ENCODE assay signal across 29 cellular contexts in genomic region chr6:169274761-169275160, GRCh38. TPM values are rescaled to one million over a fixed set of nuclear protein-coding genes. Genes with fewer than 3 reads are reported as not detected.
DNase-seq lines count a peak whose midpoint lies in the region; ATAC-seq and TF ChIP-seq lines count a peak whose summit lies in the region.
"Had no signal": no experiment of that assay in that cellular context is flagged by ENCODE, and none has a peak within 500 bp of the region (broad histone marks: within the 10 kb centered on the region; RNA-seq: fewer than 3 reads in every experiment).

No MANE protein-coding gene starts in this region.

- H3K79me1 ChIP-seq in neuronal stem cell (ENCODE audit: low read depth, low read length) = peaks cover 2% of the 10 kb centered on the region

- H3K4me3 ChIP-seq in esophagus muscularis mucosa (no peak overlapping the region), neuronal stem cell (ENCODE audit: low read length in 2 of 2) (no peak overlapping the region)
- H3K4me3 ChIP-seq: BLaER1, lower lobe of right lung, right atrium auricular region, SJSA1, spleen had no signal

- H3K36me3 ChIP-seq in esophagus muscularis mucosa (no peaks in the 10 kb centered on the region), neuronal stem cell (replicated peaks in 1 of 2; ENCODE audit: control insufficient read depth in 2 of 2, insufficient read depth in 2 of 2, low read length in 2 of 2) (no peaks in the 10 kb centered on the region)
- H3K36me3 ChIP-seq: BLaER1, lower lobe of right lung, right atrium auricular region, SJSA1, spleen had no signal

- no peak overlapping the region for H3K4ac ChIP-seq in neuronal stem cell (ENCODE audit: low read length)

- no peak overlapping the region for H3K27ac ChIP-seq in esophagus muscularis mucosa (replicated peaks in 1 of 4)
- no peak overlapping the region for H3K27ac ChIP-seq in neuronal stem cell (replicated peaks; ENCODE audit: low read length)
- H3K27ac ChIP-seq: BLaER1, lower lobe of right lung, parathyroid adenoma, right atrium auricular region, SJSA1, spleen had no signal

- no peak overlapping the region for H2BK15ac ChIP-seq in neuronal stem cell (ENCODE audit: low read length)

- no peaks in the 10 kb centered on the region for H3K4me1 ChIP-seq in esophagus muscularis mucosa
- peaks cover 0 to 3% of the 10 kb centered on the region in 2 donors for H3K4me1 ChIP-seq in neuronal stem cell (ENCODE audit: control insufficient read depth in 2 of 2, insufficient read depth in 1 of 2, low read depth in 1 of 2, low read length in 2 of 2)
- H3K4me1 ChIP-seq: parathyroid adenoma, right atrium auricular region, SJSA1, spleen had no signal

- no peak overlapping the region for H3K27ac Mint-ChIP-seq in stimulated activated naive CD8-positive, alpha-beta T cell treated with anti-CD3 and anti-CD28 coated beads, Interleukin-15, amount 100 ng/mL, for 72 hours
- H3K27ac Mint-ChIP-seq: activated CD4-positive, alpha-beta T cell treated with anti-CD3 and anti-CD28 coated beads for 36 hours; activated naive CD8-positive, alpha-beta T cell treated with anti-CD3 and anti-CD28 coated beads for 36 hours; type B pancreatic cell had no signal

- H2BK120ac ChIP-seq in neuronal stem cell (ENCODE audit: low read depth, low read length) = no peak overlapping the region

- no peak overlapping the region for H3K18ac ChIP-seq in neuronal stem cell (ENCODE audit: low read length)

- 71% methylated on average over 1 of the region's 1 CpG for WGBS in esophagus muscularis mucosa
- WGBS in neuronal stem cell (ENCODE audit: extremely low coverage in 2 of 2, insufficient read length in 2 of 2, insufficient replicate concordance in 1 of 2), 2 donors = no CpG with 5 or more reads among the region's 1 CpG

- no peak overlapping the region for H2BK12ac ChIP-seq in neuronal stem cell (ENCODE audit: low read length)

- H3K9me3 ChIP-seq in esophagus muscularis mucosa (no peaks in the 10 kb centered on the region), neuronal stem cell (replicated peaks in 1 of 2; ENCODE audit: control insufficient read depth in 2 of 2, insufficient read depth in 1 of 2, low read depth in 1 of 2, low read length in 2 of 2) (no peaks in the 10 kb centered on the region)
- H3K9me3 ChIP-seq: BLaER1, lower lobe of right lung, right atrium auricular region, SJSA1, spleen had no signal

- H3K23ac ChIP-seq in neuronal stem cell (ENCODE audit: low read depth, low read length, poor library complexity) = no peak overlapping the region

- no peak overlapping the region for H2AK5ac ChIP-seq in neuronal stem cell (ENCODE audit: low read depth, low read length)

- no peaks in the 10 kb centered on the region for H3K4me1 Mint-ChIP-seq in stimulated activated naive CD8-positive, alpha-beta T cell treated with anti-CD3 and anti-CD28 coated beads, Interleukin-15, amount 100 ng/mL, for 72 hours
- H3K4me1 Mint-ChIP-seq: activated CD4-positive, alpha-beta T cell treated with anti-CD3 and anti-CD28 coated beads for 36 hours; activated naive CD8-positive, alpha-beta T cell treated with anti-CD3 and anti-CD28 coated beads for 36 hours had no signal

- H4K91ac ChIP-seq in neuronal stem cell (ENCODE audit: low read depth, low read length, poor library complexity) = no peak overlapping the region

- H2BK5ac ChIP-seq in neuronal stem cell (ENCODE audit: low read length) = peak overlapping the region; percentile 19

- TF ChIP-seq POLR2A in esophagus muscularis mucosa (IDR thresholded peaks at IDR 0.05; ENCODE audit: low read depth) = no peak

- no peaks in the 10 kb centered on the region for H3K27me3 Mint-ChIP-seq in stimulated activated naive CD8-positive, alpha-beta T cell treated with anti-CD3 and anti-CD28 coated beads, Interleukin-15, amount 100 ng/mL, for 72 hours
- H3K27me3 Mint-ChIP-seq: activated CD4-positive, alpha-beta T cell treated with anti-CD3 and anti-CD28 coated beads for 36 hours; activated naive CD8-positive, alpha-beta T cell treated with anti-CD3 and anti-CD28 coated beads for 36 hours had no signal

- no peak overlapping the region for H3K4me3 Mint-ChIP-seq in stimulated activated naive CD8-positive, alpha-beta T cell treated with anti-CD3 and anti-CD28 coated beads, Interleukin-15, amount 100 ng/mL, for 72 hours
- H3K4me3 Mint-ChIP-seq: activated CD4-positive, alpha-beta T cell treated with anti-CD3 and anti-CD28 coated beads for 36 hours; activated naive CD8-positive, alpha-beta T cell treated with anti-CD3 and anti-CD28 coated beads for 36 hours; type B pancreatic cell had no signal

- intact Hi-C loops in esophagus muscularis mucosa (cut with DNase I) = no loop called here

- H3K9ac ChIP-seq in neuronal stem cell (ENCODE audit: low read depth, low read length, poor library complexity) = no peak overlapping the region
- H3K9ac ChIP-seq: BLaER1, parathyroid adenoma had no signal

- H3K27me3 ChIP-seq in esophagus muscularis mucosa = no peaks in the 10 kb centered on the region
- H3K27me3 ChIP-seq in neuronal stem cell (ENCODE audit: control insufficient read depth in 3 of 3, insufficient read depth in 3 of 3, low read depth in 1 of 3, low read length in 3 of 3) = peaks cover 0 to 2% (median 0%) of the 10 kb centered on the region in 3 experiments
- H3K27me3 ChIP-seq: BLaER1, right atrium auricular region, SJSA1 had no signal

- no peak overlapping the region for H2AFZ ChIP-seq in neuronal stem cell (ENCODE audit: low read length)
- H2AFZ ChIP-seq: parathyroid adenoma had no signal

- no peak for TF ChIP-seq CTCF in esophagus muscularis mucosa (IDR thresholded peaks at IDR 0.05)

- peak; percentile 61 for DNase-seq in ELR (ENCODE audit: low read depth)
- DNase-seq in NCI-H226 = peak; percentile 43
- DNase-seq in esophagus muscularis mucosa (ENCODE audit: extremely low spot score) = peak; percentile 86
- DNase-seq in neuronal stem cell (ENCODE audit: low spot score) = no peak
- DNase-seq in NCI-H1092 (lab: John Stamatoyannopoulos, UW) = no peak
- no peak for DNase-seq in NCI-H1436 treated with DMSO at 0.1 percent for 48 hours (lab: John Stamatoyannopoulos, UW)
- no peak for DNase-seq in stimulated activated naive CD8-positive, alpha-beta T cell treated with anti-CD3 and anti-CD28 coated beads, Interleukin-15, amount 100 ng/mL, for 72 hours
- DNase-seq: activated CD4-positive, alpha-beta T cell treated with anti-CD3 and anti-CD28 coated beads for 36 hours; activated CD8-positive, alpha-beta memory T cell treated with anti-CD3 and anti-CD28 coated beads for 24 hours; activated effector memory CD4-positive, alpha-beta T cell treated with Interleukin-2 at 50 U/mL for 16 hours; activated naive CD8-positive, alpha-beta T cell treated with anti-CD3 and anti-CD28 coated beads for 36 hours; DMS79 treated with DMSO at 0.1 percent for 48 hours; head of caudate nucleus; Karpas-422; kidney glomerular epithelial cell; lower lobe of right lung; NCI-H1092 treated with DMSO at 0.1 percent for 48 hours; NCI-H1930; NCI-H774; spleen; substantia nigra had no signal

- H3K9me3 Mint-ChIP-seq in stimulated activated naive CD8-positive, alpha-beta T cell treated with anti-CD3 and anti-CD28 coated beads, Interleukin-15, amount 100 ng/mL, for 72 hours = no peaks in the 10 kb centered on the region
- H3K9me3 Mint-ChIP-seq: type B pancreatic cell had no signal

- no peak for ATAC-seq in stimulated activated naive CD8-positive, alpha-beta T cell treated with anti-CD3 and anti-CD28 coated beads, Interleukin-15, amount 100 ng/mL, for 72 hours
- ATAC-seq in HG03354 (IDR thresholded peaks at IDR 0.05; ENCODE audit: poor library complexity, severe bottlenecking, unreplicated experiment) = no peak
- ATAC-seq: activated CD4-positive, alpha-beta T cell treated with anti-CD3 and anti-CD28 coated beads for 36 hours; lower lobe of right lung had no signal

- no peak overlapping the region for H3K4me2 ChIP-seq in neuronal stem cell (ENCODE audit: insufficient read depth, low read length, poor library complexity, severe bottlenecking)
- H3K4me2 ChIP-seq: BLaER1 had no signal

- H3K14ac ChIP-seq in neuronal stem cell (ENCODE audit: low read length) = no peak overlapping the region

- no peak overlapping the region for H4K8ac ChIP-seq in neuronal stem cell (ENCODE audit: low read depth, low read length)

- TF ChIP-seq EP300 in esophagus muscularis mucosa (IDR thresholded peaks at IDR 0.05) = no peak

RNA-seq across cellular contexts. Expression of gene THBS2, which starts 21.1 kb away (rescaled TPM):
- total RNA-seq in esophagus muscularis mucosa = 10 to 100 TPM; 25.7 to 36.4 (median 28.8) TPM
- 0.14 TPM for polyA plus RNA-seq in neuronal stem cell (2013, experiment 1 of 2)
- 0.14 TPM for polyA plus RNA-seq in neuronal stem cell (2013, experiment 2 of 2)
- total RNA-seq: activated CD4-positive, alpha-beta T cell treated with anti-CD3 and anti-CD28 coated beads for 36 hours; activated naive CD8-positive, alpha-beta T cell treated with anti-CD3 and anti-CD28 coated beads for 36 hours; dermis microvascular lymphatic vessel endothelial cell; SJSA1; T-helper 1 cell treated with Interleukin-12 subunit alpha and Interleukin-12 subunit beta and Interleukin-4 antibody, amounts not matched to agents 30 ng/mL and 1 ng/mL, for 36 hours had no signal

Comparison
In these comparisons a context has a peak if more than half of its experiments do, and no peak if none do; other contexts are left out.
1. DNase-seq: peak in ELR (single experiment), NCI-H226 (single experiment) and esophagus muscularis mucosa (single experiment); none in neuronal stem cell (single experiment), NCI-H1092 (single experiment), NCI-H1436 treated with DMSO at 0.1 percent for 48 hours (single experiment) and stimulated activated naive CD8-positive, alpha-beta T cell treated with anti-CD3 and anti-CD28 coated beads, Interleukin-15, amount 100 ng/mL, for 72 hours (0 of 2).